24 cellular contexts compared by ENCODE assay signal in the genomic region with DNA sequence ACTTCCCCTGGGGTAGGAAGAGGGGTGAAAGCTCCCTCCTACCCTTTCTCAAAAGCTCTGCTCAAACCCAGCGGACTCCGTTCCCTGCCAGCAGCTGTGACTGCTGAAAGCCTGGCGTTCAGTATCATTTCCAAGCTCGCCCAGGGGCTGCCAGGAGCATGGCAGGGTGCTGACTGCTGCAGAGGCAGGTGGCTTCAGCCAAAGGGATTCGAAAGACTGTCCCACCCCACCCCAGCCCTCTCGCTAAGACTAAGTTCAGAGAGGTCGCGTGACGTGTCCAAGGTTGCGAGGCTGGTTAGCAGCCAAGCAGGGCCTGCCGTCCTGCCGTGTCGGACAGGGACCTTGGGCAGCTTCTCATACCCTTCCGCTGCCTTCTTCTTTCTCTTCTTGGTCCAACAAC.
A peak's percentile ranks its signal among the peaks of the same experiment; 100 is the strongest.
DNase-seq lines count a peak whose midpoint lies in the region; ATAC-seq, FAIRE-seq and TF ChIP-seq lines count a peak whose summit lies in the region.
"Had no signal": no experiment of that assay in that cellular context is flagged by ENCODE, and none has a peak within 500 bp of the region (broad histone marks: within the 10 kb centered on the region; RNA-seq: fewer than 3 reads in every experiment).

No MANE protein-coding gene starts in this region.

- no peak overlapping the region; a peak in 1 of 4 replicates for H3K9ac ChIP-seq in K562 (ENCODE audit: insufficient read depth in 1 of 2, low read depth in 2 of 2, low read length in 2 of 2)
- H3K9ac ChIP-seq: BLaER1 had no signal

- TF ChIP-seq CTCF in right atrium auricular region (IDR thresholded peaks at IDR 0.05) (no peak), K562 (IDR thresholded peaks at IDR 0.05 in 2 of 3, conservative IDR thresholded peaks at IDR 0.05 in 1 of 3; ENCODE audit: insufficient read depth in 2 of 3, low read depth in 1 of 3, low read length in 3 of 3) (no peak), tibial nerve (IDR thresholded peaks at IDR 0.05) (no peak)

- H3K4me1 ChIP-seq in right atrium auricular region (no peaks in the 10 kb centered on the region), K562 (replicated peaks in 1 of 2; ENCODE audit: control insufficient read depth in 2 of 2, insufficient read depth in 2 of 2, low read length in 2 of 2) (no peaks in the 10 kb centered on the region), tibial nerve (no peaks in the 10 kb centered on the region)
- H3K4me1 ChIP-seq: BLaER1 had no signal

- POLR2A ChIA-PET in K562 (lab: Yijun Ruan, JAX): interaction anchor here (0.6 to 0.7 kb wide), 3 partner anchors 11 to 350 kb away, joined by 3 read pairs; no protein-coding TSS in a partner anchor

- intact Hi-C loops in Right ventricle myocardium inferior (cut with DNase I) (no loop called here), K562 (cut with micrococcal nuclease) (no loop called here)

- H3K27ac ChIP-seq in right atrium auricular region: no peak overlapping the region
- no peak overlapping the region for H3K27ac ChIP-seq in K562 (ENCODE audit: extremely low read depth, low read depth, low read length)
- H3K27ac ChIP-seq in tibial nerve: no peak overlapping the region
- H3K27ac ChIP-seq: BLaER1, PC-9 had no signal

- H3K4me2 ChIP-seq in K562 (ENCODE audit: insufficient read depth, low read length): no peak overlapping the region
- H3K4me2 ChIP-seq: BLaER1, PC-9 had no signal

- TF ChIP-seq EP300 in K562 (IDR thresholded peaks at IDR 0.05; ENCODE audit: low read length): no peak
- no peak for TF ChIP-seq EP300 in tibial nerve (IDR thresholded peaks at IDR 0.05)

- no peaks in the 10 kb centered on the region for H3K27me3 ChIP-seq in right atrium auricular region
- peaks cover 21 to 28% of the 10 kb centered on the region in 2 experiments for H3K27me3 ChIP-seq in K562 (ENCODE audit: control insufficient read depth in 2 of 2, insufficient read depth in 2 of 2, low read length in 2 of 2)
- H3K27me3 ChIP-seq in tibial nerve: no peaks in the 10 kb centered on the region
- H3K27me3 ChIP-seq: BLaER1 had no signal

- no peaks in the 10 kb centered on the region for H3K79me2 ChIP-seq in K562 (ENCODE audit: control insufficient read depth, insufficient read depth, low read length)

- in situ Hi-C loops in K562 (cut with MboI): no loop called here

- FAIRE-seq in K562 (lab: Jason Lieb, UNC): no peak
- FAIRE-seq: GM12892, H54, HepG2 had no signal

- 3% methylated on average over 14 of the region's 14 CpGs for WGBS in K562 (ENCODE audit: insufficient coverage, low coverage, missing lambda C conversion rate)
- WGBS in tibial nerve, 2 donors: 79 to 82% methylated on average over 14 of the region's 14 CpGs

- no TSS peak for BruUV-seq in K562 (replicated peaks; lab: Mats Ljungman, UMichigan)

- DNase-seq in Right ventricle myocardium inferior (ENCODE audit: missing footprints): no peak
- no peak for DNase-seq in right atrium auricular region (ENCODE audit: low spot score)
- DNase-seq in NCI-H1694 treated with DMSO at 0.1 percent for 48 hours (lab: John Stamatoyannopoulos, UW): peak; percentile 73
- no peak for DNase-seq in K562 (ENCODE audit: extremely low read depth in 1 of 4, low spot score in 3 of 4)
- no peak for DNase-seq in HPDE6-E6E7 (ENCODE audit: extremely low spot score)
- DNase-seq in tibial nerve (ENCODE audit: low spot score in 2 of 2): no peak
- DNase-seq: CD4-positive, CD25-positive, alpha-beta regulatory T cell; DMS153; DND-41; Kasumi-1; MV-4-11; NCI-H1105; NCI-H1436 treated with DMSO at 0.1 percent for 48 hours; NCI-H2029; NCI-H345; NCI-H524 treated with DMSO at 0.1 percent for 48 hours; NCI-H774; PC-9; SHP77 had no signal

- CTCF ChIA-PET in K562 (lab: Yijun Ruan, JAX; ENCODE audit: low intra/inter-chr PET ratio): no interaction called here

- no peaks in the 10 kb centered on the region for H3K9me1 ChIP-seq in K562 (ENCODE audit: control insufficient read depth, insufficient read depth, low read length)

- no peak overlapping the region for H3K4me3 ChIP-seq in right atrium auricular region
- no peak overlapping the region for H3K4me3 ChIP-seq in K562
- H3K4me3 ChIP-seq in tibial nerve: no peak overlapping the region
- H3K4me3 ChIP-seq: BLaER1, PC-9 had no signal

- H3K9me3 ChIP-seq in right atrium auricular region (peaks cover 2 to 14% of the 10 kb centered on the region in 2 donors), K562 (replicated peaks; ENCODE audit: control insufficient read depth, insufficient read depth, low read depth, low read length) (no peaks in the 10 kb centered on the region), tibial nerve (peaks cover 0 to 16% (median 3%) of the 10 kb centered on the region in 4 donors)

- H2AFZ ChIP-seq in K562 (ENCODE audit: low read depth, low read length): no peak overlapping the region
- H2AFZ ChIP-seq: PC-9 had no signal

- H3K36me3 ChIP-seq in right atrium auricular region: no peaks in the 10 kb centered on the region
- H3K36me3 ChIP-seq in K562 (ENCODE audit: control insufficient read depth, insufficient read depth, low read length): no peaks in the 10 kb centered on the region
- H3K36me3 ChIP-seq in tibial nerve: no peaks in the 10 kb centered on the region
- H3K36me3 ChIP-seq: BLaER1 had no signal

- ATAC-seq in Right ventricle myocardium inferior (peak; percentile 52), K562 (peak; percentile 51), GM18511 (IDR thresholded peaks at IDR 0.05; ENCODE audit: unreplicated experiment) (no peak)

- H4K20me1 ChIP-seq in K562 (replicated peaks; ENCODE audit: control insufficient read depth, insufficient read depth, low read length): no peaks in the 10 kb centered on the region
- H4K20me1 ChIP-seq: BLaER1 had no signal

- TF ChIP-seq RAD21 in K562 (CRISPR knock-in tag; conservative IDR thresholded peaks at IDR 0.05 in 1 of 2, IDR thresholded peaks at IDR 0.05 in 1 of 2): no peak

- no peak for TF ChIP-seq POLR2A in K562 (conservative IDR thresholded peaks at IDR 0.05)
- no peak for TF ChIP-seq POLR2A in tibial nerve (IDR thresholded peaks at IDR 0.05)

TF ChIP-seq in K562, 482 proteins besides CTCF, POLR2A, EP300 and RAD21 (continues in another document):
- TF ChIP-seq, protein P1, sequence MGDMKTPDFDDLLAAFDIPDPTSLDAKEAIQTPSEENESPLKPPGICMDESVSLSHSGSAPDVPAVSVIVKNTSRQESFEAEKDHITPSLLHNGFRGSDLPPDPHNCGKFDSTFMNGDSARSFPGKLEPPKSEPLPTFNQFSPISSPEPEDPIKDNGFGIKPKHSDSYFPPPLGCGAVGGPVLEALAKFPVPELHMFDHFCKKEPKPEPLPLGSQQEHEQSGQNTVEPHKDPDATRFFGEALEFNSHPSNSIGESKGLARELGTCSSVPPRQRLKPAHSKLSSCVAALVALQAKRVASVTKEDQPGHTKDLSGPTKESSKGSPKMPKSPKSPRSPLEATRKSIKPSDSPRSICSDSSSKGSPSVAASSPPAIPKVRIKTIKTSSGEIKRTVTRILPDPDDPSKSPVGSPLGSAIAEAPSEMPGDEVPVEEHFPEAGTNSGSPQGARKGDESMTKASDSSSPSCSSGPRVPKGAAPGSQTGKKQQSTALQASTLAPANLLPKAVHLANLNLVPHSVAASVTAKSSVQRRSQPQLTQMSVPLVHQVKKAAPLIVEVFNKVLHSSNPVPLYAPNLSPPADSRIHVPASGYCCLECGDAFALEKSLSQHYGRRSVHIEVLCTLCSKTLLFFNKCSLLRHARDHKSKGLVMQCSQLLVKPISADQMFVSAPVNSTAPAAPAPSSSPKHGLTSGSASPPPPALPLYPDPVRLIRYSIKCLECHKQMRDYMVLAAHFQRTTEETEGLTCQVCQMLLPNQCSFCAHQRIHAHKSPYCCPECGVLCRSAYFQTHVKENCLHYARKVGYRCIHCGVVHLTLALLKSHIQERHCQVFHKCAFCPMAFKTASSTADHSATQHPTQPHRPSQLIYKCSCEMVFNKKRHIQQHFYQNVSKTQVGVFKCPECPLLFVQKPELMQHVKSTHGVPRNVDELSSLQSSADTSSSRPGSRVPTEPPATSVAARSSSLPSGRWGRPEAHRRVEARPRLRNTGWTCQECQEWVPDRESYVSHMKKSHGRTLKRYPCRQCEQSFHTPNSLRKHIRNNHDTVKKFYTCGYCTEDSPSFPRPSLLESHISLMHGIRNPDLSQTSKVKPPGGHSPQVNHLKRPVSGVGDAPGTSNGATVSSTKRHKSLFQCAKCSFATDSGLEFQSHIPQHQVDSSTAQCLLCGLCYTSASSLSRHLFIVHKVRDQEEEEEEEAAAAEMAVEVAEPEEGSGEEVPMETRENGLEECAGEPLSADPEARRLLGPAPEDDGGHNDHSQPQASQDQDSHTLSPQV (IDR thresholded peaks at IDR 0.05): no peak
- TF ChIP-seq TAL1 (IDR thresholded peaks at IDR 0.05): no peak
- TF ChIP-seq, protein P2, sequence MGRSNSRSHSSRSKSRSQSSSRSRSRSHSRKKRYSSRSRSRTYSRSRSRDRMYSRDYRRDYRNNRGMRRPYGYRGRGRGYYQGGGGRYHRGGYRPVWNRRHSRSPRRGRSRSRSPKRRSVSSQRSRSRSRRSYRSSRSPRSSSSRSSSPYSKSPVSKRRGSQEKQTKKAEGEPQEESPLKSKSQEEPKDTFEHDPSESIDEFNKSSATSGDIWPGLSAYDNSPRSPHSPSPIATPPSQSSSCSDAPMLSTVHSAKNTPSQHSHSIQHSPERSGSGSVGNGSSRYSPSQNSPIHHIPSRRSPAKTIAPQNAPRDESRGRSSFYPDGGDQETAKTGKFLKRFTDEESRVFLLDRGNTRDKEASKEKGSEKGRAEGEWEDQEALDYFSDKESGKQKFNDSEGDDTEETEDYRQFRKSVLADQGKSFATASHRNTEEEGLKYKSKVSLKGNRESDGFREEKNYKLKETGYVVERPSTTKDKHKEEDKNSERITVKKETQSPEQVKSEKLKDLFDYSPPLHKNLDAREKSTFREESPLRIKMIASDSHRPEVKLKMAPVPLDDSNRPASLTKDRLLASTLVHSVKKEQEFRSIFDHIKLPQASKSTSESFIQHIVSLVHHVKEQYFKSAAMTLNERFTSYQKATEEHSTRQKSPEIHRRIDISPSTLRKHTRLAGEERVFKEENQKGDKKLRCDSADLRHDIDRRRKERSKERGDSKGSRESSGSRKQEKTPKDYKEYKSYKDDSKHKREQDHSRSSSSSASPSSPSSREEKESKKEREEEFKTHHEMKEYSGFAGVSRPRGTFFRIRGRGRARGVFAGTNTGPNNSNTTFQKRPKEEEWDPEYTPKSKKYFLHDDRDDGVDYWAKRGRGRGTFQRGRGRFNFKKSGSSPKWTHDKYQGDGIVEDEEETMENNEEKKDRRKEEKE (IDR thresholded peaks at IDR 0.05; ENCODE audit: borderline replicate concordance in 1 of 2, control insufficient read depth in 1 of 2, low read depth in 2 of 2, low read length in 1 of 2): no peak
- TF ChIP-seq, protein P3, sequence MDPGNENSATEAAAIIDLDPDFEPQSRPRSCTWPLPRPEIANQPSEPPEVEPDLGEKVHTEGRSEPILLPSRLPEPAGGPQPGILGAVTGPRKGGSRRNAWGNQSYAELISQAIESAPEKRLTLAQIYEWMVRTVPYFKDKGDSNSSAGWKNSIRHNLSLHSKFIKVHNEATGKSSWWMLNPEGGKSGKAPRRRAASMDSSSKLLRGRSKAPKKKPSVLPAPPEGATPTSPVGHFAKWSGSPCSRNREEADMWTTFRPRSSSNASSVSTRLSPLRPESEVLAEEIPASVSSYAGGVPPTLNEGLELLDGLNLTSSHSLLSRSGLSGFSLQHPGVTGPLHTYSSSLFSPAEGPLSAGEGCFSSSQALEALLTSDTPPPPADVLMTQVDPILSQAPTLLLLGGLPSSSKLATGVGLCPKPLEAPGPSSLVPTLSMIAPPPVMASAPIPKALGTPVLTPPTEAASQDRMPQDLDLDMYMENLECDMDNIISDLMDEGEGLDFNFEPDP (CRISPR knock-in tag; IDR thresholded peaks at IDR 0.05): no peak
